Comparison of ENCODE assay signal across 8 cellular contexts in genomic region chr19:56595548-56595899, GRCh38. TPM values are rescaled to one million over a fixed set of nuclear protein-coding genes. Genes with fewer than 3 reads are reported as not detected.
DNase-seq lines count a peak whose midpoint lies in the region; ATAC-seq lines count a peak whose summit lies in the region.

No MANE protein-coding gene starts in this region.

- H3K4me3 Mint-ChIP-seq in activated T-cell treated with anti-CD3 and anti-CD28 coated beads, Interleukin-2, amount 50 U/mL, for 72 hours = peak overlapping the region; percentile 80 to 87

- peaks cover 17 to 25% of the 10 kb centered on the region in 2 donors for H3K9me3 Mint-ChIP-seq in activated T-cell treated with anti-CD3 and anti-CD28 coated beads, Interleukin-2, amount 50 U/mL, for 72 hours

- H3K27me3 Mint-ChIP-seq in activated T-cell treated with anti-CD3 and anti-CD28 coated beads, Interleukin-2, amount 50 U/mL, for 72 hours (ENCODE audit: low read depth) = no peaks in the 10 kb centered on the region

- peaks cover 24% of the 10 kb centered on the region for H3K4me1 Mint-ChIP-seq in activated T-cell treated with anti-CD3 and anti-CD28 coated beads, Interleukin-2, amount 50 U/mL, for 72 hours (ENCODE audit: low read depth)

- peak overlapping the region; percentile 1 for H3K27ac Mint-ChIP-seq in activated T-cell treated with anti-CD3 and anti-CD28 coated beads, Interleukin-2, amount 50 U/mL, for 72 hours

- H3K9ac ChIP-seq in SK-N-MC (ENCODE audit: insufficient read length) = peak overlapping the region; percentile 92

- H3K36me3 Mint-ChIP-seq in activated T-cell treated with anti-CD3 and anti-CD28 coated beads, Interleukin-2, amount 50 U/mL, for 72 hours (ENCODE audit: insufficient read depth in 2 of 2) = peaks cover 28 to 45% of the 10 kb centered on the region in 2 donors

- no peak for DNase-seq in activated T-cell treated with anti-CD3 and anti-CD28 coated beads, Interleukin-2, amount 50 U/mL, for 72 hours
- no peak for DNase-seq in activated T-cell treated with anti-CD3 and anti-CD28 coated beads, Interleukin-2, amount 50 U/mL, for 1 hour
- no peak for DNase-seq in SK-N-MC (ENCODE audit: low read depth, low spot score)
- DNase-seq in foreskin melanocyte = peak; percentile 21
- DNase-seq in skeletal muscle cell (ENCODE audit: low read depth) = no peak
- no peak for DNase-seq in C1 segment of cervical spinal cord (lab: John Stamatoyannopoulos, UW)
- DNase-seq in T-helper 9 cell = no peak

- H3K36me3 ChIP-seq in SK-N-MC (ENCODE audit: insufficient read depth, low read length) = peaks cover 32% of the 10 kb centered on the region

- H3K27ac ChIP-seq in SK-N-MC = no peak overlapping the region

- peak overlapping the region; percentile 93 for H3K4me3 ChIP-seq in SK-N-MC
- peak overlapping the region; percentile 94 for H3K4me3 ChIP-seq in skeletal muscle cell (ENCODE audit: low read depth, low read length)

- ATAC-seq in activated T-cell treated with anti-CD3 and anti-CD28 coated beads, Interleukin-2, amount 50 U/mL, for 72 hours (replicated peaks in 1 of 2) = peak; percentile 46 to 58
- ATAC-seq in HG02870 (IDR thresholded peaks at IDR 0.05; ENCODE audit: unreplicated experiment) = no peak

- peaks cover 24% of the 10 kb centered on the region for H3K9me3 ChIP-seq in SK-N-MC (ENCODE audit: low read depth, low read length)

RNA-seq across cellular contexts. Expression of gene ZNF71, which starts 0.4 kb away (rescaled TPM):
- total RNA-seq in activated T-cell treated with anti-CD3 and anti-CD28 coated beads, Interleukin-2, amount 50 U/mL, for 72 hours = 1 to 10 TPM; 5.8 to 6.9 TPM

RNA-seq across cellular contexts. Expression of gene ZNF470, which starts 28.3 kb away (rescaled TPM):
- 1 to 10 TPM; 4.0 to 4.5 TPM for total RNA-seq in activated T-cell treated with anti-CD3 and anti-CD28 coated beads, Interleukin-2, amount 50 U/mL, for 72 hours

RNA-seq across cellular contexts. Expression of gene SMIM17, which starts 47.4 kb away (rescaled TPM):
- total RNA-seq in activated T-cell treated with anti-CD3 and anti-CD28 coated beads, Interleukin-2, amount 50 U/mL, for 72 hours = under 1 TPM; 0.35 to 0.36 TPM

RNA-seq across cellular contexts. Expression of gene ZFP28, which starts 56.8 kb away (rescaled TPM):
- total RNA-seq in activated T-cell treated with anti-CD3 and anti-CD28 coated beads, Interleukin-2, amount 50 U/mL, for 72 hours = 1 to 10 TPM; 3.3 to 5.7 TPM
